In genomic region chr10:89414146-89414878, GRCh38 we compare ENCODE assay signal across 8 cellular contexts. TPM values are rescaled to one million over a fixed set of nuclear protein-coding genes. Genes with fewer than 3 reads are reported as not detected.
DNase-seq lines count a peak whose midpoint lies in the region; ATAC-seq and TF ChIP-seq lines count a peak whose summit lies in the region.

Gene IFIT5 (plus strand): TSS chr10:89414568. CDS start chr10:89414799, 231 bp downstream.

- peak within 1 kb of the TSS; percentile 90 for H3K27ac ChIP-seq in effector memory CD4-positive, alpha-beta T cell (ENCODE audit: insufficient read depth, low read length, poor library complexity, severe bottlenecking)
- H3K27ac ChIP-seq in lung (ENCODE audit: low read depth in 1 of 2, low read length in 1 of 2) = peak within 1 kb of the TSS; percentile 97 to 99

- H3K9me3 ChIP-seq in effector memory CD4-positive, alpha-beta T cell (ENCODE audit: control insufficient read depth, low read length) = no peaks in the 10 kb centered on the region
- H3K9me3 ChIP-seq in lung (ENCODE audit: control insufficient read depth in 2 of 2, insufficient read depth in 1 of 2, low read length in 1 of 2) = peaks cover 0 to 3% of the 10 kb centered on the region in 2 donors

- no peak for TF ChIP-seq CTCF in lung (IDR thresholded peaks at IDR 0.05; ENCODE audit: control extremely low read depth, extremely low read depth)

- H3K4me3 ChIP-seq in effector memory CD4-positive, alpha-beta T cell (ENCODE audit: insufficient read depth, low read depth, low read length, poor library complexity, severe bottlenecking) = peak within 1 kb of the TSS; percentile 95
- peak within 1 kb of the TSS; percentile 93 for H3K4me3 ChIP-seq in lung

- peaks cover 3% of the 10 kb centered on the region for H3K36me3 ChIP-seq in effector memory CD4-positive, alpha-beta T cell (ENCODE audit: control insufficient read depth, insufficient read depth, low read length)
- H3K36me3 ChIP-seq in lung (ENCODE audit: control insufficient read depth in 2 of 2, insufficient read depth in 2 of 2, low read length in 2 of 2) = peaks cover 7% of the 10 kb centered on the region in 2 donors

- ATAC-seq in GM19023 (IDR thresholded peaks at IDR 0.05; ENCODE audit: unreplicated experiment) (peak; percentile 65), HG03175 (IDR thresholded peaks at IDR 0.05; ENCODE audit: unreplicated experiment) (peak; percentile 79), lung (ENCODE audit: insufficient read depth, low FRiP score) (peak; percentile 91)

- DNase-seq in AG20443 (ENCODE audit: low spot score) (peak; percentile 91), NCI-H748 treated with DMSO at 0.1 percent for 48 hours (lab: John Stamatoyannopoulos, UW) (peak; percentile 35), lung (ENCODE audit: low spot score) (peak; percentile 60)
- peak; percentile 16 to 47 for DNase-seq in activated CD8-positive, alpha-beta memory T cell treated with anti-CD3 and anti-CD28 coated beads for 1 hour (ENCODE audit: extremely low read depth in 1 of 2, low read depth in 1 of 2)
- peak; percentile 35 to 60 (median 56) for DNase-seq in effector memory CD4-positive, alpha-beta T cell
- peak; percentile 23 to 47 (median 26) for DNase-seq in stimulated activated CD4-positive, alpha-beta T cell treated with anti-CD3 and anti-CD28 coated beads, TNF-alpha, amount 100 ng/mL, for 24 hours (ENCODE audit: low read depth in 3 of 3)

- WGBS in lung, 2 donors = 0% methylated on average over 48 of the region's 48 CpGs

- H3K27me3 ChIP-seq in effector memory CD4-positive, alpha-beta T cell (replicated peaks; ENCODE audit: control insufficient read depth, insufficient read depth, low read length, poor library complexity, severe bottlenecking) = no peaks in the 10 kb centered on the region
- no peaks in the 10 kb centered on the region for H3K27me3 ChIP-seq in lung (ENCODE audit: control insufficient read depth, insufficient read depth)

- peaks cover 14% of the 10 kb centered on the region for H3K4me1 ChIP-seq in effector memory CD4-positive, alpha-beta T cell (ENCODE audit: control insufficient read depth, insufficient read depth, low read length, poor library complexity, severe bottlenecking)
- peaks cover 5 to 7% of the 10 kb centered on the region in 2 donors for H3K4me1 ChIP-seq in lung (ENCODE audit: control insufficient read depth in 2 of 2, insufficient read depth in 2 of 2, low read length in 2 of 2)

RNA-seq across cellular contexts. Expression of gene IFIT5, which starts in this region (rescaled TPM):
- total RNA-seq in lung = 10 to 100 TPM; 17.7 to 21.8 TPM
- 10 to 100 TPM; 12.6 to 13.5 TPM for polyA plus RNA-seq in lung

Comparison
In these comparisons a context has a peak if more than half of its experiments do, and no peak if none do; other contexts are left out.
1. Peak in every context shown above with its lines: DNase-seq, ATAC-seq, H3K4me3 ChIP-seq and H3K27ac ChIP-seq.
2. DNase-seq: peak in every context shown above with its lines; median percentile 91 in AG20443; 60 in lung; 56 in effector memory CD4-positive, alpha-beta T cell; 35 in NCI-H748 treated with DMSO at 0.1 percent for 48 hours; 32 in activated CD8-positive, alpha-beta memory T cell treated with anti-CD3 and anti-CD28 coated beads for 1 hour; 26 in stimulated activated CD4-positive, alpha-beta T cell treated with anti-CD3 and anti-CD28 coated beads, TNF-alpha, amount 100 ng/mL, for 24 hours.